Comparison of ENCODE assay signal across 9 cellular contexts in the genomic region with DNA sequence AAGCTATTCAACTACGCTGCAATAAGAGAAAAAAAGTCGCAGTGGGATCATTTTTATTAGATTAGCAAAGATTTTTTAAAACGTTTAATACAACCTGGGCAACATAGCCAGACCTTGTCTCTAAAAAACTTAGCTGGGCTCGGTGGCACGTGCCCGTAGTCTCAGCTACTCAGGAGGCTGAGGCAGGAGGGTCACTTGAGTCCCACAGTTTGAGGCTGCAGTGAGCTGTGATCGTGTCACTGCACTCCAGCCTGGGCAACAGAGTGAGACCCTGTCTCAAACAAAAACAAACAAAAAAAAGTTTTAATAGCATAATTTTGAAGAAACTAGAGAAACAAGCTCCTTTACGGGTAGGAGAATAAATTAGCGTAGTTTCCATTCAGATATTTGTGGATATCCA. TPM values are rescaled to one million over a fixed set of nuclear protein-coding genes. Genes with fewer than 3 reads are reported as not detected.
DNase-seq lines count a peak whose midpoint lies in the region; ATAC-seq and TF ChIP-seq lines count a peak whose summit lies in the region.
"Had no signal": no experiment of that assay in that cellular context is flagged by ENCODE, and none has a peak within 500 bp of the region (broad histone marks: within the 10 kb centered on the region; RNA-seq: fewer than 3 reads in every experiment).

No MANE protein-coding gene starts in this region.

- CTCF ChIA-PET in activated naive CD4-positive, alpha-beta T cell treated with anti-CD3 and anti-CD28 coated beads for 36 hours (lab: Charles Lee), result interaction anchor here (0.6 to 3.3 kb wide), 4 partner anchors 30 to 238 kb away, joined by 3 to 13 read pairs (median 5); no protein-coding TSS in a partner anchor
- CTCF ChIA-PET in activated CD8-positive, alpha-beta T cell treated with anti-CD3 and anti-CD28 coated beads for 36 hours (lab: Charles Lee), result interaction anchor here (0.7 to 1.6 kb wide), 5 partner anchors 16 to 237 kb away, joined by 3 to 6 read pairs (median 4); no protein-coding TSS in a partner anchor

- H3K4me1 ChIP-seq in tibial nerve, result peaks cover 0 to 39% (median 9%) of the 10 kb centered on the region in 4 donors

- TF ChIP-seq EP300 in tibial nerve (IDR thresholded peaks at IDR 0.05), result no peak

- intact Hi-C loops in activated naive CD4-positive, alpha-beta T cell treated with anti-CD3 and anti-CD28 coated beads for 36 hours (cut with micrococcal nuclease), result no loop called here
- intact Hi-C loops in activated CD8-positive, alpha-beta T cell treated with anti-CD3 and anti-CD28 coated beads for 36 hours (cut with micrococcal nuclease), result no loop called here

- peak overlapping the region in 2 of 4 donors; percentile 74 to 83 for H3K4me3 ChIP-seq in tibial nerve

- H3K4me3 Mint-ChIP-seq in activated naive CD4-positive, alpha-beta T cell treated with anti-CD3 and anti-CD28 coated beads for 36 hours, result peak overlapping the region; percentile 77
- peak overlapping the region; percentile 80 for H3K4me3 Mint-ChIP-seq in activated CD8-positive, alpha-beta T cell treated with anti-CD3 and anti-CD28 coated beads for 36 hours
- peak overlapping the region; percentile 83 to 91 (median 90) for H3K4me3 Mint-ChIP-seq in immature natural killer cell

- H3K36me3 ChIP-seq in tibial nerve, result no peaks in the 10 kb centered on the region

- ATAC-seq in activated CD8-positive, alpha-beta T cell treated with anti-CD3 and anti-CD28 coated beads for 36 hours, result no peak

- peak overlapping the region; percentile 91 for H3K27ac Mint-ChIP-seq in activated naive CD4-positive, alpha-beta T cell treated with anti-CD3 and anti-CD28 coated beads for 36 hours
- peak overlapping the region; percentile 96 for H3K27ac Mint-ChIP-seq in activated CD8-positive, alpha-beta T cell treated with anti-CD3 and anti-CD28 coated beads for 36 hours
- H3K27ac Mint-ChIP-seq in immature natural killer cell, result peak overlapping the region in 3 of 6 donors; percentile 83 to 94 (median 92)

- no peaks in the 10 kb centered on the region for H3K9me3 Mint-ChIP-seq in activated naive CD4-positive, alpha-beta T cell treated with anti-CD3 and anti-CD28 coated beads for 36 hours
- H3K9me3 Mint-ChIP-seq in activated CD8-positive, alpha-beta T cell treated with anti-CD3 and anti-CD28 coated beads for 36 hours, result no peaks in the 10 kb centered on the region
- no peaks in the 10 kb centered on the region for H3K9me3 Mint-ChIP-seq in immature natural killer cell

- TF ChIP-seq POLR2A in tibial nerve (IDR thresholded peaks at IDR 0.05), result no peak
- no peak for TF ChIP-seq POLR2A in erythroblast (IDR thresholded peaks at IDR 0.05; ENCODE audit: low read length)

- TF ChIP-seq CTCF in activated CD8-positive, alpha-beta T cell treated with anti-CD3 and anti-CD28 coated beads for 36 hours (IDR thresholded peaks at IDR 0.05), result no peak
- no peak for TF ChIP-seq CTCF in tibial nerve (IDR thresholded peaks at IDR 0.05)

- H3K27me3 Mint-ChIP-seq in activated naive CD4-positive, alpha-beta T cell treated with anti-CD3 and anti-CD28 coated beads for 36 hours (ENCODE audit: low read depth), result no peaks in the 10 kb centered on the region
- no peaks in the 10 kb centered on the region for H3K27me3 Mint-ChIP-seq in activated CD8-positive, alpha-beta T cell treated with anti-CD3 and anti-CD28 coated beads for 36 hours
- peaks cover 0 to 8% (median 5%) of the 10 kb centered on the region in 3 donors for H3K27me3 Mint-ChIP-seq in immature natural killer cell (ENCODE audit: low read depth in 3 of 3)

- 83 to 85% methylated on average over 9 of the region's 9 CpGs for WGBS in tibial nerve, 2 donors

- no peaks in the 10 kb centered on the region for H3K27me3 ChIP-seq in tibial nerve

- POLR2A ChIA-PET in activated CD8-positive, alpha-beta T cell treated with anti-CD3 and anti-CD28 coated beads for 36 hours (lab: Charles Lee), result interaction anchor here (0.7 to 1.9 kb wide), 13 partner anchors 8 to 406 kb away, joined by 3 to 11 read pairs (median 3); no protein-coding TSS in a partner anchor

- peaks cover 2% of the 10 kb centered on the region for H3K36me3 Mint-ChIP-seq in activated naive CD4-positive, alpha-beta T cell treated with anti-CD3 and anti-CD28 coated beads for 36 hours (ENCODE audit: low read depth)
- peaks cover 7% of the 10 kb centered on the region for H3K36me3 Mint-ChIP-seq in activated CD8-positive, alpha-beta T cell treated with anti-CD3 and anti-CD28 coated beads for 36 hours (ENCODE audit: low read depth)
- H3K36me3 Mint-ChIP-seq in immature natural killer cell, result no peaks in the 10 kb centered on the region

- peak overlapping the region in 3 of 4 donors; percentile 81 to 89 (median 88) for H3K27ac ChIP-seq in tibial nerve

- no peaks in the 10 kb centered on the region for H3K9me3 ChIP-seq in tibial nerve

- DNase-seq in activated naive CD4-positive, alpha-beta T cell treated with anti-CD3 and anti-CD28 coated beads for 36 hours, result no peak
- DNase-seq in activated naive CD4-positive, alpha-beta T cell treated with Interleukin-2 at 50 U/mL for 16 hours, result no peak
- no peak for DNase-seq in activated CD8-positive, alpha-beta T cell treated with anti-CD3 and anti-CD28 coated beads for 36 hours
- DNase-seq in immature natural killer cell, result no peak
- no peak for DNase-seq in tibial nerve (ENCODE audit: low spot score in 2 of 2)
- DNase-seq in LoVo (ENCODE audit: low spot score), result no peak
- DNase-seq in erythroblast (lab: John Stamatoyannopoulos, UW), result no peak
- DNase-seq in glomerular visceral epithelial cell (ENCODE audit: extremely low spot score), result no peak
- DNase-seq: central memory CD4-positive, alpha-beta T cell had no signal

- H3K4me1 Mint-ChIP-seq in activated naive CD4-positive, alpha-beta T cell treated with anti-CD3 and anti-CD28 coated beads for 36 hours (ENCODE audit: low read depth), result peaks cover 15% of the 10 kb centered on the region
- peaks cover 21% of the 10 kb centered on the region for H3K4me1 Mint-ChIP-seq in activated CD8-positive, alpha-beta T cell treated with anti-CD3 and anti-CD28 coated beads for 36 hours (ENCODE audit: low read depth)
- peaks cover 18 to 40% of the 10 kb centered on the region in 2 donors for H3K4me1 Mint-ChIP-seq in immature natural killer cell

RNA-seq across cellular contexts. Expression of gene PRDM15, which starts 1.0 kb away (rescaled TPM):
- 1 to 10 TPM; 9.6 to 9.8 TPM for total RNA-seq in activated naive CD4-positive, alpha-beta T cell treated with anti-CD3 and anti-CD28 coated beads for 36 hours
- total RNA-seq in activated CD8-positive, alpha-beta T cell treated with anti-CD3 and anti-CD28 coated beads for 36 hours, result 10 to 100 TPM; 13.2 to 14.5 TPM
- polyA plus RNA-seq in immature natural killer cell, result 1 to 10 TPM in 2 of 3 donors, not detected in 1; 1.3 to 3.5 TPM
- total RNA-seq in tibial nerve, result 10 to 100 TPM; 11.8 to 33.7 (median 18.5) TPM
